In genomic region chrX:154549766-154550165, GRCh38 we compare ENCODE assay signal across 17 cellular contexts. TPM values are rescaled to one million over a fixed set of nuclear protein-coding genes. Genes with fewer than 3 reads are reported as not detected.
A peak's percentile ranks its signal among the peaks of the same experiment; 100 is the strongest.
DNase-seq lines count a peak whose midpoint lies in the region; ATAC-seq and TF ChIP-seq lines count a peak whose summit lies in the region.
"Had no signal": no experiment of that assay in that cellular context is flagged by ENCODE, and none has a peak within 500 bp of the region (broad histone marks: within the 10 kb centered on the region; RNA-seq: fewer than 3 reads in every experiment).

No MANE protein-coding gene starts in this region.

- H3K27ac ChIP-seq in WERI-Rb-1 (0 out of 2 replicates have a peak overlapping the region, but pooled peaks have one; percentile 16), caudate nucleus (ENCODE audit: low read depth, low read length) (no peak overlapping the region), left lung (no peak overlapping the region)
- H3K27ac ChIP-seq: tibial artery had no signal

- no peaks in the 10 kb centered on the region for H3K9me3 Mint-ChIP-seq in activated CD8-positive, alpha-beta memory T cell treated with anti-CD3 and anti-CD28 coated beads, Interleukin-2, amount 10 ng/mL, durations not matched to agents 7 days and 5 days (ENCODE audit: low read depth)
- no peaks in the 10 kb centered on the region for H3K9me3 Mint-ChIP-seq in endothelial cell (ENCODE audit: unreplicated experiment)

- peak overlapping the region; percentile 46 for H3K4me3 Mint-ChIP-seq in activated CD8-positive, alpha-beta memory T cell treated with anti-CD3 and anti-CD28 coated beads, Interleukin-2, amount 10 ng/mL, durations not matched to agents 7 days and 5 days
- peak overlapping the region; percentile 67 for H3K4me3 Mint-ChIP-seq in endothelial cell (ENCODE audit: unreplicated experiment)

- CTCF ChIA-PET in activated CD8-positive, alpha-beta memory T cell treated with anti-CD3 and anti-CD28 coated beads, Interleukin-2, amount 10 ng/mL, durations not matched to agents 7 days and 5 days (lab: Charles Lee), result no interaction called here

- H3K36me3 Mint-ChIP-seq in activated CD8-positive, alpha-beta memory T cell treated with anti-CD3 and anti-CD28 coated beads, Interleukin-2, amount 10 ng/mL, durations not matched to agents 7 days and 5 days, result peaks cover 33% of the 10 kb centered on the region
- peaks cover 11% of the 10 kb centered on the region for H3K36me3 Mint-ChIP-seq in endothelial cell (ENCODE audit: low read depth, unreplicated experiment)

- H3K9me3 ChIP-seq in WERI-Rb-1 (ENCODE audit: severe bottlenecking) (no peaks in the 10 kb centered on the region), skeletal muscle satellite cell (replicated peaks; ENCODE audit: low read length) (no peaks in the 10 kb centered on the region), left lung (no peaks in the 10 kb centered on the region)
- H3K9me3 ChIP-seq: mucosa of descending colon, tibial artery had no signal

- H3K36me3 ChIP-seq in WERI-Rb-1 (peaks cover 41% of the 10 kb centered on the region), skeletal muscle satellite cell (ENCODE audit: insufficient read depth, low read length) (peaks cover 22% of the 10 kb centered on the region), left lung (peaks cover 0 to 19% of the 10 kb centered on the region in 2 donors)

- H3K4me1 Mint-ChIP-seq in activated CD8-positive, alpha-beta memory T cell treated with anti-CD3 and anti-CD28 coated beads, Interleukin-2, amount 10 ng/mL, durations not matched to agents 7 days and 5 days, result peaks cover 46% of the 10 kb centered on the region
- peaks cover 11% of the 10 kb centered on the region for H3K4me1 Mint-ChIP-seq in endothelial cell (ENCODE audit: unreplicated experiment)

- H3K4me1 ChIP-seq in skeletal muscle satellite cell (ENCODE audit: control insufficient read depth, insufficient read depth, low read length), result peaks cover 8% of the 10 kb centered on the region
- peaks cover 0 to 41% of the 10 kb centered on the region in 2 donors for H3K4me1 ChIP-seq in left lung

- peaks cover 12% of the 10 kb centered on the region for H3K27me3 ChIP-seq in WERI-Rb-1 (ENCODE audit: insufficient read depth, low read depth, severe bottlenecking)
- no peaks in the 10 kb centered on the region for H3K27me3 ChIP-seq in skeletal muscle satellite cell (ENCODE audit: control insufficient read depth, insufficient read depth, low read length)
- no peaks in the 10 kb centered on the region for H3K27me3 ChIP-seq in left lung
- H3K27me3 ChIP-seq: tibial artery had no signal

- H3K4me3 ChIP-seq in WERI-Rb-1 (ENCODE audit: low read depth, low read length) (no peak overlapping the region), skeletal muscle satellite cell (ENCODE audit: low read length) (peak overlapping the region; percentile 3), left lung (no peak overlapping the region)
- H3K4me3 ChIP-seq: mucosa of descending colon, tibial artery had no signal

- H3K27me3 Mint-ChIP-seq in activated CD8-positive, alpha-beta memory T cell treated with anti-CD3 and anti-CD28 coated beads, Interleukin-2, amount 10 ng/mL, durations not matched to agents 7 days and 5 days, result no peaks in the 10 kb centered on the region
- peaks cover 8% of the 10 kb centered on the region for H3K27me3 Mint-ChIP-seq in endothelial cell (ENCODE audit: unreplicated experiment)

- H3K9ac ChIP-seq in skeletal muscle satellite cell (ENCODE audit: low read depth, low read length), result no peak overlapping the region

- intact Hi-C loops in left lung (cut with DNase I), result no loop called here

- TF ChIP-seq CTCF in WERI-Rb-1 (IDR thresholded peaks at IDR 0.05; ENCODE audit: low read depth, low read length) (no peak), endothelial cell (IDR thresholded peaks at IDR 0.05; ENCODE audit: unreplicated experiment) (no peak), left lung (IDR thresholded peaks at IDR 0.05) (no peak)

- H3K27ac Mint-ChIP-seq in activated CD8-positive, alpha-beta memory T cell treated with anti-CD3 and anti-CD28 coated beads, Interleukin-2, amount 10 ng/mL, durations not matched to agents 7 days and 5 days, result peak overlapping the region; percentile 59
- H3K27ac Mint-ChIP-seq in endothelial cell (ENCODE audit: unreplicated experiment), result peak overlapping the region; percentile 55
- H3K27ac Mint-ChIP-seq: H9 had no signal

- no peak for ATAC-seq in activated CD8-positive, alpha-beta memory T cell treated with anti-CD3 and anti-CD28 coated beads, Interleukin-2, amount 10 ng/mL, durations not matched to agents 7 days and 5 days
- ATAC-seq in HG02588 (IDR thresholded peaks at IDR 0.05; ENCODE audit: unreplicated experiment), result no peak
- no peak for ATAC-seq in left lung
- ATAC-seq: mucosa of descending colon had no signal

- DNase-seq in activated CD8-positive, alpha-beta memory T cell treated with anti-CD3 and anti-CD28 coated beads, Interleukin-2, amount 10 ng/mL, durations not matched to agents 7 days and 5 days, result no peak
- DNase-seq in activated CD8-positive, alpha-beta memory T cell treated with anti-CD3 and anti-CD28 coated beads, Interleukin-2, amount 50 U/mL, for 4 hours, result no peak
- DNase-seq in WERI-Rb-1 (no peak), endothelial cell (ENCODE audit: low spot score) (no peak), caudate nucleus (lab: John Stamatoyannopoulos, UW) (no peak), left lung (no peak)
- DNase-seq: activated CD4-positive, alpha-beta T cell treated with anti-CD3 and anti-CD28 coated beads for 1 hour; aorta; H9; mucosa of descending colon; NCI-H1417; NCI-H524 treated with DMSO at 0.1 percent for 48 hours; SIG-M5; tibial artery had no signal

- peak overlapping the region; percentile 48 for H3K4me2 ChIP-seq in skeletal muscle satellite cell (ENCODE audit: low read length)

RNA-seq across cellular contexts. Expression of gene IKBKG, which starts 2.3 kb away (rescaled TPM):
- total RNA-seq in activated CD8-positive, alpha-beta memory T cell treated with anti-CD3 and anti-CD28 coated beads, Interleukin-2, amount 10 ng/mL, durations not matched to agents 7 days and 5 days, result 10 to 100 TPM; 53.0 to 58.1 TPM
- 23.0 TPM for total RNA-seq in endothelial cell (ENCODE audit: unreplicated experiment)
- 16.4 and 18.8 TPM in 2 replicates for total RNA-seq in skeletal muscle satellite cell (2012; rRNA removed)
- 10 to 100 TPM; 28.1 to 52.5 TPM for total RNA-seq in left lung

RNA-seq across cellular contexts. Expression of gene G6PD, which starts 3.1 kb away (rescaled TPM):
- total RNA-seq in activated CD8-positive, alpha-beta memory T cell treated with anti-CD3 and anti-CD28 coated beads, Interleukin-2, amount 10 ng/mL, durations not matched to agents 7 days and 5 days, result 100 to 1,000 TPM; 116 to 117 TPM
- 46.4 TPM for total RNA-seq in endothelial cell (ENCODE audit: unreplicated experiment)
- 120 and 121 TPM in 2 replicates for total RNA-seq in skeletal muscle satellite cell (2012; rRNA removed)
- total RNA-seq in left lung, result 100 to 1,000 TPM in 1 of 2 donors, 10 to 100 TPM in 1; 66.8 to 109 TPM

RNA-seq across cellular contexts. Expression of gene FAM3A, which starts 33.7 kb away (rescaled TPM):
- 10 to 100 TPM; 21.5 to 31.7 TPM for total RNA-seq in activated CD8-positive, alpha-beta memory T cell treated with anti-CD3 and anti-CD28 coated beads, Interleukin-2, amount 10 ng/mL, durations not matched to agents 7 days and 5 days
- 29.6 TPM for total RNA-seq in endothelial cell (ENCODE audit: unreplicated experiment)
- 35.4 and 40.3 TPM in 2 replicates for total RNA-seq in skeletal muscle satellite cell (2012; rRNA removed)
- 10 to 100 TPM; 35.3 to 43.6 TPM for total RNA-seq in left lung

RNA-seq across cellular contexts. Expression of gene CTAG1A, which starts 35.2 kb away (rescaled TPM):
- not detected for total RNA-seq in activated CD8-positive, alpha-beta memory T cell treated with anti-CD3 and anti-CD28 coated beads, Interleukin-2, amount 10 ng/mL, durations not matched to agents 7 days and 5 days
- total RNA-seq in endothelial cell (ENCODE audit: unreplicated experiment), result not detected
- total RNA-seq in skeletal muscle satellite cell (2012; rRNA removed), result not detected in 2 replicates
- total RNA-seq in left lung, result not detected
- total RNA-seq: aorta, Daoy, H9, mucosa of descending colon had no signal

RNA-seq across cellular contexts. Expression of gene SLC10A3, which starts 59.3 kb away (rescaled TPM):
- total RNA-seq in activated CD8-positive, alpha-beta memory T cell treated with anti-CD3 and anti-CD28 coated beads, Interleukin-2, amount 10 ng/mL, durations not matched to agents 7 days and 5 days, result 10 to 100 TPM; 24.3 to 24.9 TPM
- 13.9 TPM for total RNA-seq in endothelial cell (ENCODE audit: unreplicated experiment)
- total RNA-seq in skeletal muscle satellite cell (2012; rRNA removed), result 29.7 and 35.4 TPM in 2 replicates
- total RNA-seq in left lung, result 10 to 100 TPM; 25.1 to 26.8 TPM
